Comparison of ENCODE assay signal across 16 cellular contexts in genomic region chr13:40502236-40502635, GRCh38.
"Had no signal": no experiment of that assay in that cellular context is flagged by ENCODE, and none has a peak within 500 bp of the region (broad histone marks: within the 10 kb centered on the region; RNA-seq: fewer than 3 reads in every experiment).

No MANE protein-coding gene starts in this region.

- H3K36me3 ChIP-seq: ascending aorta, upper lobe of right lung had no signal

- H3K9me3 Mint-ChIP-seq: activated CD4-positive, alpha-beta memory T cell treated with anti-CD3 and anti-CD28 coated beads, Interleukin-2, amount 10 ng/mL, durations not matched to agents 7 days and 5 days; activated naive CD8-positive, alpha-beta T cell treated with anti-CD3 and anti-CD28 coated beads, Interleukin-2, amount 50 U/mL, for 24 hours; central memory CD8-positive, alpha-beta T cell; natural killer cell treated with Interleukin-12 subunit alpha and Interleukin-12 subunit beta and Interleukin-15 and Interleukin-18, amount 100 ng/mL, for 72 hours; stimulated activated naive CD8-positive, alpha-beta T cell treated with anti-CD3 and anti-CD28 coated beads, Interleukin-15, Interleukin-2, amounts not matched to agents 100 ng/mL and 50 ng/mL, for 24 hours had no signal

- H3K9me3 ChIP-seq: ascending aorta, upper lobe of right lung had no signal

- H3K4me1 ChIP-seq: ascending aorta, upper lobe of right lung had no signal

- H3K27me3 Mint-ChIP-seq: activated naive CD8-positive, alpha-beta T cell treated with anti-CD3 and anti-CD28 coated beads, Interleukin-2, amount 50 U/mL, for 24 hours; central memory CD8-positive, alpha-beta T cell; stimulated activated naive CD8-positive, alpha-beta T cell treated with anti-CD3 and anti-CD28 coated beads, Interleukin-15, Interleukin-2, amounts not matched to agents 100 ng/mL and 50 ng/mL, for 24 hours had no signal

- H3K36me3 Mint-ChIP-seq: natural killer cell treated with Interleukin-12 subunit alpha and Interleukin-12 subunit beta and Interleukin-15 and Interleukin-18, amount 100 ng/mL, for 72 hours had no signal

- H3K27ac Mint-ChIP-seq: activated CD4-positive, alpha-beta memory T cell treated with anti-CD3 and anti-CD28 coated beads, Interleukin-2, amount 10 ng/mL, durations not matched to agents 7 days and 5 days; activated naive CD8-positive, alpha-beta T cell treated with anti-CD3 and anti-CD28 coated beads, Interleukin-2, amount 50 U/mL, for 24 hours; natural killer cell treated with Interleukin-12 subunit alpha and Interleukin-12 subunit beta and Interleukin-15 and Interleukin-18, amount 100 ng/mL, for 72 hours; stimulated activated naive CD8-positive, alpha-beta T cell treated with anti-CD3 and anti-CD28 coated beads, Interleukin-15, Interleukin-2, amounts not matched to agents 100 ng/mL and 50 ng/mL, for 24 hours had no signal

- H3K27me3 ChIP-seq: ascending aorta, upper lobe of right lung had no signal

- H3K4me3 Mint-ChIP-seq: activated CD4-positive, alpha-beta memory T cell treated with anti-CD3 and anti-CD28 coated beads, Interleukin-2, amount 10 ng/mL, durations not matched to agents 7 days and 5 days; activated naive CD8-positive, alpha-beta T cell treated with anti-CD3 and anti-CD28 coated beads, Interleukin-2, amount 50 U/mL, for 24 hours; central memory CD8-positive, alpha-beta T cell; natural killer cell treated with Interleukin-12 subunit alpha and Interleukin-12 subunit beta and Interleukin-15 and Interleukin-18, amount 100 ng/mL, for 72 hours; stimulated activated naive CD8-positive, alpha-beta T cell treated with anti-CD3 and anti-CD28 coated beads, Interleukin-15, Interleukin-2, amounts not matched to agents 100 ng/mL and 50 ng/mL, for 24 hours had no signal

- H3K27ac ChIP-seq: ascending aorta, upper lobe of right lung had no signal

- ATAC-seq: activated naive CD8-positive, alpha-beta T cell treated with anti-CD3 and anti-CD28 coated beads, Interleukin-2, amount 50 U/mL, for 24 hours; left lobe of liver; natural killer cell treated with Interleukin-12 subunit alpha and Interleukin-12 subunit beta and Interleukin-15 and Interleukin-18, amount 100 ng/mL, for 72 hours; upper lobe of right lung had no signal

- DNase-seq: activated CD4-positive, alpha-beta memory T cell treated with anti-CD3 and anti-CD28 coated beads, Interleukin-2, amount 10 ng/mL, durations not matched to agents 7 days and 5 days; activated CD4-positive, CD25-positive, alpha-beta regulatory T cell treated with anti-CD3 and anti-CD28 coated beads, Interleukin-2, amount 50 U/mL, for 72 hours; activated naive CD4-positive, alpha-beta T cell treated with Interleukin-2 at 50 U/mL for 16 hours; activated naive CD8-positive, alpha-beta T cell treated with anti-CD3 and anti-CD28 coated beads, Interleukin-2, amount 50 U/mL, for 24 hours; cortex of kidney; effector CD8-positive, alpha-beta T cell; mesenchymal stem cell; occipital lobe; stimulated activated CD4-positive, alpha-beta T cell treated with anti-CD3 and anti-CD28 coated beads, Interleukin-15, amount 100 ng/mL, for 24 hours; stimulated activated CD4-positive, alpha-beta T cell treated with anti-CD3 and anti-CD28 coated beads, Interleukin-4, amount 100 ng/mL, for 24 hours; upper lobe of right lung had no signal

- H3K4me3 ChIP-seq: ascending aorta, upper lobe of right lung had no signal
